ENCODE assay signal across 8 cellular contexts in the genomic region with DNA sequence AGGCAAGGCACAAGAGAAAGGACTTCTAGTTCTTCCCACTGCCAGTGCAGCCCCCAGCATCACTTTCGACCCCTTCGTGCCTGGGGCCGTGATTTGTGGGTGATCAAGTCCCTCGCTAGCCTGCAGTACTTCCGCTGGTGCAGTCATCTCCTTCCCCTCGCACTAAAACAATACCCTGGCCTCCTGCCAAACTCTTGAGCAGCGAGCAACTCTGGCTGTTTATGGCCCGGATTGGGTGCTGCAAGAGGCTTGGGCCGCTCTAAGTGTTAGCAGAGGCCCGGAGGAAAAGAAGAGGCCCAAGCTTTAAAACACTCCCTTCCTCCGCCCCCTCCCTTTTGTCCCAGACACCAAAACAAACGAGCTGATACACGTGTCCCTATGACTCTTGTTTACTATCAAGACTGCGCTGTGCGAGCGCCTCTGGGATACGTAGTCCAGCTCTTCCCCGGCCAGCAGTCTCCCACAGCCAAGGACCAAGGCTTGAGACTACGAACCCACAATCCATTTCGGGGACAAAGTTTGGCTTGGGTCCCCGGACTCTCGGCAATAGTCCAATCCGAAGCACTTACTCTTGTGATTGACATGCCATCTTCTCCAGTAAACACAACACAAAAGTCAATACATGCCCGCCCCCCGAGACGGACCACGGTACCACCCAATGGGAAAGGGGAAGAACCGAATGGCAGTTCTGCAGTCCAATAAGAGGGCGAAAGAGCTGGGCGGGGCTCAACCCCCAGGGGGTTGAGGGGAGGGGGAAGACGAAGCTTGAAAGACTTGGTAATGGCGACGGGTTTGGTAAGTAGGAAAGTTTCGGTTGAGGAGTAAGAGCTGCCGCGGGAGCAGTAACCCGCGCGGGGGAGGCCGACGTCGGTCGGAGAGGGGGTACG. TPM values are rescaled to one million over a fixed set of nuclear protein-coding genes. Genes with fewer than 3 reads are reported as not detected.
DNase-seq lines count a peak whose midpoint lies in the region; ATAC-seq, FAIRE-seq and TF ChIP-seq lines count a peak whose summit lies in the region.

A gene with protein sequence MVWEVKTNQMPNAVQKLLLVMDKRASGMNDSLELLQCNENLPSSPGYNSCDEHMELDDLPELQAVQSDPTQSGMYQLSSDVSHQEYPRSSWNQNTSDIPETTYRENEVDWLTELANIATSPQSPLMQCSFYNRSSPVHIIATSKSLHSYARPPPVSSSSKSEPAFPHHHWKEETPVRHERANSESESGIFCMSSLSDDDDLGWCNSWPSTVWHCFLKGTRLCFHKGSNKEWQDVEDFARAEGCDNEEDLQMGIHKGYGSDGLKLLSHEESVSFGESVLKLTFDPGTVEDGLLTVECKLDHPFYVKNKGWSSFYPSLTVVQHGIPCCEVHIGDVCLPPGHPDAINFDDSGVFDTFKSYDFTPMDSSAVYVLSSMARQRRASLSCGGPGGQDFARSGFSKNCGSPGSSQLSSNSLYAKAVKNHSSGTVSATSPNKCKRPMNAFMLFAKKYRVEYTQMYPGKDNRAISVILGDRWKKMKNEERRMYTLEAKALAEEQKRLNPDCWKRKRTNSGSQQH (plus strand): TSS at position 771 of the 887 bp plus-strand sequence. CDS start 10,891 bp downstream, outside the sequence.

- H2BK12ac ChIP-seq in trophoblast cell (ENCODE audit: low read length): peak within 1 kb of the TSS; percentile 71

- TF ChIP-seq POLR2A in GM12892 (IDR thresholded peaks at IDR 0.05; ENCODE audit: low read depth, low read length): no peak; the same call in 1 of the 2 replicates
- TF ChIP-seq POLR2A in adrenal gland (IDR thresholded peaks at IDR 0.05): peak; percentile 51 to 92
- TF ChIP-seq POLR2A in transverse colon (IDR thresholded peaks at IDR 0.05): peak; percentile 71

- H3K9ac ChIP-seq in trophoblast cell (ENCODE audit: low read length): peak within 1 kb of the TSS; percentile 88

- no peak for TF ChIP-seq CTCF in adrenal gland (IDR thresholded peaks at IDR 0.05)
- TF ChIP-seq CTCF in transverse colon (IDR thresholded peaks at IDR 0.05): no peak

- H3K4me1 ChIP-seq in adrenal gland (replicated peaks in 1 of 2) (peaks cover 17 to 36% of the 10 kb centered on the region in 2 donors), trophoblast cell (ENCODE audit: control insufficient read depth in 1 of 2, insufficient read depth in 2 of 2, low read length in 2 of 2) (peaks cover 0 to 1% of the 10 kb centered on the region in 2 experiments), transverse colon (peaks cover 0 to 39% (median 13%) of the 10 kb centered on the region in 4 donors)

- intact Hi-C loops in adrenal gland (cut with DNase I): no loop called here
- intact Hi-C loops in cardiac septum (cut with DNase I): loop anchor here (1.0 kb wide), 1 partner anchor 412 kb away; the partner anchor contains the start of gene BCAP29
- intact Hi-C loops in transverse colon (cut with DNase I; ENCODE audit: low total_unique reads): no loop called here

- H4K91ac ChIP-seq in trophoblast cell (ENCODE audit: low read depth, low read length): peak within 1 kb of the TSS; percentile 88

- peaks cover 4% of the 10 kb centered on the region for H3K79me1 ChIP-seq in trophoblast cell (ENCODE audit: low read length)

- peak within 1 kb of the TSS; percentile 88 for H2AK5ac ChIP-seq in trophoblast cell (ENCODE audit: low read length)

- peak within 1 kb of the TSS; percentile 86 for H2BK5ac ChIP-seq in trophoblast cell (ENCODE audit: low read depth, low read length, poor library complexity)

- H4K12ac ChIP-seq in trophoblast cell (ENCODE audit: low read depth, low read length): peak within 1 kb of the TSS; percentile 44

- H3K4me3 ChIP-seq in adrenal gland: peak within 1 kb of the TSS; percentile 34 to 94 (median 85)
- H3K4me3 ChIP-seq in trophoblast cell (ENCODE audit: low read depth, low read length): peak within 1 kb of the TSS; percentile 99
- peak within 1 kb of the TSS; percentile 91 to 97 (median 93) for H3K4me3 ChIP-seq in transverse colon

- H3K18ac ChIP-seq in trophoblast cell (ENCODE audit: low read length): peak within 1 kb of the TSS; percentile 92

- peak within 1 kb of the TSS; percentile 84 for H3K14ac ChIP-seq in trophoblast cell (ENCODE audit: low read length)

- peak; percentile 99 for FAIRE-seq in GM12892 (lab: Jason Lieb, UNC)

- peak; percentile 89 for ATAC-seq in HG02852 (IDR thresholded peaks at IDR 0.05; ENCODE audit: unreplicated experiment)

- H3K9me3 ChIP-seq in adrenal gland (replicated peaks in 1 of 3): no peaks in the 10 kb centered on the region
- no peaks in the 10 kb centered on the region for H3K9me3 ChIP-seq in trophoblast cell (ENCODE audit: insufficient read depth, low read depth, low read length)
- no peaks in the 10 kb centered on the region for H3K9me3 ChIP-seq in transverse colon

- DNase-seq in GM12892 (ENCODE audit: insufficient read length) (peak; percentile 72), NCI-H146 (lab: John Stamatoyannopoulos, UW) (peak; percentile 99), T-helper 1 cell (peak; percentile 94 to 99 (median 98)), adrenal gland (peak; percentile 99 to 100 (median 100)), cardiac septum (ENCODE audit: low spot score) (peak; percentile 98), trophoblast cell (peak; percentile 100), transverse colon (peak; percentile 99)

- H2AFZ ChIP-seq in trophoblast cell (ENCODE audit: insufficient read depth, low read length, poor library complexity): peak within 1 kb of the TSS; percentile 86

- TF ChIP-seq EP300 in transverse colon (IDR thresholded peaks at IDR 0.05; ENCODE audit: low read depth): no peak

- no peaks in the 10 kb centered on the region for H3K27me3 ChIP-seq in adrenal gland
- H3K27me3 ChIP-seq in trophoblast cell (ENCODE audit: insufficient read depth, low read length): no peaks in the 10 kb centered on the region
- no peaks in the 10 kb centered on the region for H3K27me3 ChIP-seq in transverse colon

- peak within 1 kb of the TSS; percentile 83 for H2BK120ac ChIP-seq in trophoblast cell (ENCODE audit: insufficient read depth, low read length, poor library complexity)

- H4K8ac ChIP-seq in trophoblast cell (ENCODE audit: low read depth, low read length): peak within 1 kb of the TSS; percentile 86

- H3K27ac ChIP-seq in adrenal gland (peak within 1 kb of the TSS; percentile 82 to 100 (median 99)), trophoblast cell (ENCODE audit: low read depth, low read length) (peak within 1 kb of the TSS; percentile 93), transverse colon (peak within 1 kb of the TSS; percentile 98)

- in situ Hi-C loops in transverse colon (cut with MboI; ENCODE audit: low pct_ligation_motif_present in 1 of 4, low pct_unique_long_range_greater_than_20kb in 1 of 4, low sequenced_read_pairs in 3 of 4): no loop called here

- no peaks in the 10 kb centered on the region for H3K36me3 ChIP-seq in adrenal gland (replicated peaks in 1 of 2)
- H3K36me3 ChIP-seq in trophoblast cell (ENCODE audit: control insufficient read depth in 1 of 2, insufficient read depth in 2 of 2, low read length in 2 of 2): no peaks in the 10 kb centered on the region
- no peaks in the 10 kb centered on the region for H3K36me3 ChIP-seq in transverse colon

- H3K79me2 ChIP-seq in trophoblast cell (ENCODE audit: control insufficient read depth, insufficient read depth, low read length, poor library complexity): peaks cover 5% of the 10 kb centered on the region

- 0% methylated on average over 32 to 44 of the region's 44 CpGs for WGBS in adrenal gland, 4 donors
- no CpG with 5 or more reads among the region's 44 CpGs for WGBS in trophoblast cell (ENCODE audit: extremely low coverage, insufficient coverage, insufficient read length)
- 0% methylated on average over 3 to 43 of the region's 44 CpGs for WGBS in transverse colon (ENCODE audit: low coverage in 1 of 2), 2 donors

- peak within 1 kb of the TSS; percentile 92 for H3K4ac ChIP-seq in trophoblast cell (ENCODE audit: low read depth, low read length)

- H3K4me2 ChIP-seq in trophoblast cell (ENCODE audit: low read length): peak within 1 kb of the TSS; percentile 94

- no peak within 1 kb of the TSS for H3K23ac ChIP-seq in trophoblast cell (ENCODE audit: low read length)

RNA-seq across cellular contexts. Expression of the gene that starts here (rescaled TPM):
- 17.3 TPM for polyA plus RNA-seq in GM12892 (2012; ENCODE audit: missing spikeins)
- 100 to 1,000 TPM in 4 of 8 donors, 10 to 100 TPM in 4; 43.9 to 158 (median 96.5) TPM for total RNA-seq in adrenal gland
- polyA plus RNA-seq in adrenal gland: 10 to 100 TPM; 36.2 to 76.2 (median 40.4) TPM
- 45.4 TPM for total RNA-seq in cardiac septum
- polyA plus RNA-seq in trophoblast cell (2013): 57.3 and 66.9 TPM in 2 replicates
- total RNA-seq in transverse colon: 100 to 1,000 TPM in 1 of 4 donors, 10 to 100 TPM in 3; 59.5 to 170 (median 88.3) TPM

Comparison
In these comparisons a context has a peak if more than half of its experiments do, and no peak if none do; other contexts are left out.
1. Peak in every context shown above with its lines: DNase-seq, ATAC-seq, H3K4me3 ChIP-seq and H3K27ac ChIP-seq.